Comparison of ENCODE assay signal across 8 cellular contexts in genomic region chr5:50968296-50969206, GRCh38.
DNase-seq lines count a peak whose midpoint lies in the region; ATAC-seq and TF ChIP-seq lines count a peak whose summit lies in the region.

No MANE protein-coding gene starts in this region.

- no TSS peak for BruUV-seq in mammary epithelial cell (replicated peaks; lab: Mats Ljungman, UMichigan)

- H3K4me3 Mint-ChIP-seq in CD4-positive, alpha-beta T cell: peak overlapping the region; percentile 64

- intact Hi-C loops in CD4-positive, alpha-beta T cell (cut with DNase I, micrococcal nuclease): no loop called here
- intact Hi-C loops in mammary epithelial cell (cut with micrococcal nuclease): loop anchor here (10.0 kb wide), 1 partner anchor 406 kb away; no protein-coding TSS in a partner anchor

- 20% methylated on average over 28 of the region's 28 CpGs for WGBS in mammary epithelial cell (ENCODE audit: low coverage, missing lambda C conversion rate)

- H3K4me2 ChIP-seq in osteoblast (ENCODE audit: insufficient read depth, low read length): peak overlapping the region; percentile 62
- no peak overlapping the region for H3K4me2 ChIP-seq in mammary epithelial cell (ENCODE audit: insufficient read depth, low read depth, low read length)

- H4K20me1 ChIP-seq in osteoblast (ENCODE audit: insufficient read depth, low read length) (no peaks in the 10 kb centered on the region), mammary epithelial cell (ENCODE audit: insufficient read depth, low read length) (no peaks in the 10 kb centered on the region)

- dilution Hi-C loops in mammary epithelial cell (cut with HindIII; ENCODE audit: low sequenced_read_pairs): no loop called here

- no peaks in the 10 kb centered on the region for H3K79me2 ChIP-seq in osteoblast (ENCODE audit: insufficient read depth, low read length)
- no peaks in the 10 kb centered on the region for H3K79me2 ChIP-seq in mammary epithelial cell (ENCODE audit: insufficient read depth, low read length)

- H3K27me3 ChIP-seq in CD4-positive, alpha-beta T cell (ENCODE audit: control insufficient read depth, insufficient read depth, low read length): peaks cover 84% of the 10 kb centered on the region
- H3K27me3 ChIP-seq in endocrine pancreas (ENCODE audit: control insufficient read depth, insufficient read depth, low read length) (no peaks in the 10 kb centered on the region), osteoblast (ENCODE audit: insufficient read depth, low read length) (peaks cover 68% of the 10 kb centered on the region), mammary epithelial cell (ENCODE audit: insufficient read depth, low read length) (peaks cover 70% of the 10 kb centered on the region)

- in situ Hi-C loops in mammary epithelial cell (cut with MboI; ENCODE audit: low sequenced_read_pairs in 2 of 2): loop anchor here (10.0 to 25.0 kb wide), 3 partner anchors 1036 to 1694 kb away; no protein-coding TSS in a partner anchor

- H3K9me3 Mint-ChIP-seq in CD4-positive, alpha-beta T cell: no peaks in the 10 kb centered on the region

- H3K9me3 ChIP-seq in CD4-positive, alpha-beta T cell (ENCODE audit: control insufficient read depth, low read length): no peaks in the 10 kb centered on the region
- H3K9me3 ChIP-seq in endocrine pancreas (ENCODE audit: control insufficient read depth, low read length) (no peaks in the 10 kb centered on the region), osteoblast (ENCODE audit: low read depth, low read length) (no peaks in the 10 kb centered on the region), mammary epithelial cell (replicated peaks; ENCODE audit: insufficient read depth, low read length) (no peaks in the 10 kb centered on the region)

- H3K27ac Mint-ChIP-seq in CD4-positive, alpha-beta T cell: no peak overlapping the region

- H3K4me1 Mint-ChIP-seq in CD4-positive, alpha-beta T cell (ENCODE audit: low read depth): peaks cover 54% of the 10 kb centered on the region

- CTCF ChIA-PET in CD4-positive, alpha-beta T cell (lab: Charles Lee): no interaction called here
- CTCF ChIA-PET in mammary epithelial cell (lab: Charles Lee; ENCODE audit: low non-redundant PET): no interaction called here

- no peaks in the 10 kb centered on the region for H3K36me3 Mint-ChIP-seq in CD4-positive, alpha-beta T cell (ENCODE audit: low read depth)

- peak overlapping the region; percentile 90 for H3K9ac ChIP-seq in endocrine pancreas (ENCODE audit: control insufficient read depth, insufficient read depth, low read length)
- H3K9ac ChIP-seq in mammary epithelial cell (ENCODE audit: insufficient read depth, low read length): no peak overlapping the region

- POLR2A ChIA-PET in CD4-positive, alpha-beta T cell (lab: Charles Lee): no interaction called here

- H3K4me3 ChIP-seq in endocrine pancreas (ENCODE audit: control insufficient read depth, insufficient read depth, low read length) (peak overlapping the region; percentile 92), osteoblast (ENCODE audit: insufficient read depth, low read length) (no peak overlapping the region), mammary epithelial cell (replicated peaks in 1 of 3; ENCODE audit: insufficient read depth in 1 of 3, low read depth in 2 of 3, low read length in 3 of 3) (no peak overlapping the region)

- H3K36me3 ChIP-seq in endocrine pancreas (ENCODE audit: control insufficient read depth, insufficient read depth, low read length) (no peaks in the 10 kb centered on the region), osteoblast (ENCODE audit: insufficient read depth, low read length) (no peaks in the 10 kb centered on the region), mammary epithelial cell (ENCODE audit: insufficient read depth, low read length) (no peaks in the 10 kb centered on the region)

- ATAC-seq in CD4-positive, alpha-beta T cell (ENCODE audit: poor library complexity): no peak

- H3K27ac ChIP-seq in CD4-positive, alpha-beta T cell (ENCODE audit: low read depth, low read length): no peak overlapping the region
- H3K27ac ChIP-seq in osteoblast (ENCODE audit: low read depth, low read length) (no peak overlapping the region), mammary epithelial cell (ENCODE audit: insufficient read depth, low read depth, low read length) (no peak overlapping the region)

- TF ChIP-seq CTCF in CD4-positive, alpha-beta T cell (IDR thresholded peaks at IDR 0.05): no peak
- TF ChIP-seq CTCF in osteoblast (IDR thresholded peaks at IDR 0.05; ENCODE audit: extremely low read depth, low read depth, low read length): no peak
- no peak for TF ChIP-seq CTCF in mammary epithelial cell (conservative IDR thresholded peaks at IDR 0.05 in 1 of 2, IDR thresholded peaks at IDR 0.05 in 1 of 2; ENCODE audit: extremely low read depth in 1 of 2, insufficient read depth in 1 of 2, low read depth in 1 of 2, low read length in 2 of 2)

- H2AFZ ChIP-seq in osteoblast (ENCODE audit: low read length) (no peak overlapping the region), mammary epithelial cell (ENCODE audit: low read depth, low read length) (no peak overlapping the region)

- no peak for DNase-seq in CD4-positive, alpha-beta T cell
- DNase-seq in NCI-H146 treated with DMSO at 0.1 percent for 48 hours (lab: John Stamatoyannopoulos, UW; ENCODE audit: unreplicated experiment) (peak; percentile 6), osteoblast (ENCODE audit: insufficient read length, low spot score, missing footprints) (peak; percentile 80), mammary epithelial cell (no peak), SKM-1 (lab: John Stamatoyannopoulos, UW; ENCODE audit: unreplicated experiment) (no peak), GDM1 (lab: John Stamatoyannopoulos, UW) (no peak), NCI-H1694 treated with DMSO at 0.1 percent for 48 hours (lab: John Stamatoyannopoulos, UW) (no peak)

- peaks cover 16% of the 10 kb centered on the region for H3K4me1 ChIP-seq in endocrine pancreas (ENCODE audit: control insufficient read depth, insufficient read depth, low read length)
- peaks cover 1% of the 10 kb centered on the region for H3K4me1 ChIP-seq in osteoblast (ENCODE audit: insufficient read depth, low read length)
- H3K4me1 ChIP-seq in mammary epithelial cell (ENCODE audit: insufficient read depth, low read length): peaks cover 8% of the 10 kb centered on the region

- H3K27me3 Mint-ChIP-seq in CD4-positive, alpha-beta T cell: peaks cover 91% of the 10 kb centered on the region

Comparison
In these comparisons a context has a peak if more than half of its experiments do, and no peak if none do; other contexts are left out.
1. DNase-seq: peak in NCI-H146 treated with DMSO at 0.1 percent for 48 hours (single experiment) and osteoblast (single experiment); none in CD4-positive, alpha-beta T cell (0 of 10), mammary epithelial cell (single experiment), SKM-1 (single experiment), GDM1 (single experiment) and NCI-H1694 treated with DMSO at 0.1 percent for 48 hours (single experiment).